1 cellular context compared by ENCODE assay signal in the genomic region with DNA sequence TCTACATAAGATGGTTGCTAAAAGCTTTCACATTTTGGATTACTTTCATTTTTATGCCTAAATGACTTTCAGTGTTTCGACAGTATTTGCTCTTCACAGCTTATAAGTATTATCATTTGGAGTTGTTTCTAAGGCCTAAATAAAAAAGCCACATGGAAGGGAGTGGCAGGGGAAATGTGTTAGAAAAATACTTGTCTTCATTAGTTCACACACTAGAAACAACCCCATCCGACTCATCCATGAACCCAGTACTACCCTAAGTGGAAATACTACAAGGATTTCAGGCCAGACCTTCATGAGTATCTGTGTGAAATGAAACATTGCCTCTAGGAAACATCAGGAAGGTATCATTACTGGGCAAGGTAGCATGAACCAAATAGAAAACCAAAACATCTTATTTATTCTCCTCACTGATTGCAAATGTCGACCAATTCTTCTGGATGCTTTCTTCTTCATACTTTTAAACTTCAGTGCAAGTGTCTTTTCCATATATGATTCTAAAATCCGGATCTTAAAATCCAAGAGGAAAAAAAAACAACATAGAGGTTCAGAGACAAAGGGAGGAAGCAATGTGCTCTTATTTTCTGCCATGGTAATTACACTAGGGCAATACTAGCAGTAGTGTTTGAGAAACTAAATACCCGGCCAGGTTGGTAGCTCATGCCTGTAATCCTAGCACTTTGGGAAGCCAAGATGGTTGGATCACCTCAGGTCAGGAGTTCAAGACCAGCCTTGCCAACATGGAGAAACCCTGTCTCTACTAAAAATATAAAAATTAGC.
TF ChIP-seq lines count a peak whose summit lies in the region.

No MANE protein-coding gene starts in this region.

TF ChIP-seq in endothelial cell of umbilical vein, 7 proteins besides CTCF, POLR2A, EP300 and RAD21:
- TF ChIP-seq EZH2 (IDR thresholded peaks at IDR 0.05; ENCODE audit: borderline replicate concordance, low read depth, low read length, severe bottlenecking): no peak
- TF ChIP-seq, protein P1, sequence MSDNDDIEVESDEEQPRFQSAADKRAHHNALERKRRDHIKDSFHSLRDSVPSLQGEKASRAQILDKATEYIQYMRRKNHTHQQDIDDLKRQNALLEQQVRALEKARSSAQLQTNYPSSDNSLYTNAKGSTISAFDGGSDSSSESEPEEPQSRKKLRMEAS (IDR thresholded peaks at IDR 0.05; ENCODE audit: insufficient read depth, insufficient read length): no peak
- no peak for TF ChIP-seq GATA2 (IDR thresholded peaks at IDR 0.05; ENCODE audit: insufficient read depth, insufficient read length, low read depth, low read length)
- TF ChIP-seq JUN (IDR thresholded peaks at IDR 0.05; ENCODE audit: borderline replicate concordance, insufficient read depth, insufficient read length, low read depth): no peak
- no peak for TF ChIP-seq POLR2AphosphoS5 (IDR thresholded peaks at IDR 0.05; ENCODE audit: insufficient read depth, low read depth, low read length)
- no peak for TF ChIP-seq MYC (IDR thresholded peaks at IDR 0.05; ENCODE audit: low read depth, low read length)
- TF ChIP-seq FOS (IDR thresholded peaks at IDR 0.05; ENCODE audit: borderline replicate concordance, insufficient read depth, low read length): no peak
